ENCODE assay signal across 31 cellular contexts in genomic region chr20:51924509-51924908, GRCh38.
DNase-seq lines count a peak whose midpoint lies in the region; ATAC-seq, FAIRE-seq and TF ChIP-seq lines count a peak whose summit lies in the region.
"Had no signal": no experiment of that assay in that cellular context is flagged by ENCODE, and none has a peak within 500 bp of the region (broad histone marks: within the 10 kb centered on the region; RNA-seq: fewer than 3 reads in every experiment).

No MANE protein-coding gene starts in this region.

- H3K79me2 ChIP-seq in HepG2 (ENCODE audit: insufficient read depth, low read length) (no peaks in the 10 kb centered on the region), K562 (ENCODE audit: control insufficient read depth, insufficient read depth, low read length) (no peaks in the 10 kb centered on the region)

- TF ChIP-seq EP300 in HepG2 (IDR thresholded peaks at IDR 0.05; ENCODE audit: low read depth in 2 of 2, low read length in 2 of 2) = no peak
- no peak for TF ChIP-seq EP300 in HepG2 (CRISPR knock-in tag; IDR thresholded peaks at IDR 0.05; ENCODE audit: borderline replicate concordance)
- no peak for TF ChIP-seq EP300 in K562 (IDR thresholded peaks at IDR 0.05; ENCODE audit: low read length)

- no peaks in the 10 kb centered on the region for H4K20me1 ChIP-seq in HepG2 (ENCODE audit: insufficient read depth, low read length)
- no peaks in the 10 kb centered on the region for H4K20me1 ChIP-seq in K562 (replicated peaks; ENCODE audit: control insufficient read depth, insufficient read depth, low read length)
- H4K20me1 ChIP-seq: BLaER1; BLaER1 treated with 17β-estradiol and CSF1 and Interleukin-3, amounts not matched to agents 10 nM and 100 nM had no signal

- CTCF ChIA-PET in HepG2 (lab: Yijun Ruan, JAX; ENCODE audit: low intra/inter-chr PET ratio, low total read pairs) (no interaction called here), K562 (lab: Yijun Ruan, JAX; ENCODE audit: low intra/inter-chr PET ratio) (no interaction called here)

- H2AFZ ChIP-seq in HepG2 (ENCODE audit: low read length) = no peak overlapping the region
- no peak overlapping the region for H2AFZ ChIP-seq in K562 (ENCODE audit: low read depth, low read length)

- H3K9me1 ChIP-seq in K562 (ENCODE audit: control insufficient read depth, insufficient read depth, low read length) = no peaks in the 10 kb centered on the region

- H3K27me3 ChIP-seq in HepG2 (ENCODE audit: control insufficient read depth in 1 of 2, insufficient read depth in 2 of 2, low read length in 2 of 2) = no peaks in the 10 kb centered on the region
- H3K27me3 ChIP-seq in right lobe of liver = no peaks in the 10 kb centered on the region
- peaks cover 11 to 16% of the 10 kb centered on the region in 2 experiments; a peak in 3 of 5 replicates for H3K27me3 ChIP-seq in K562 (ENCODE audit: control insufficient read depth in 2 of 2, insufficient read depth in 2 of 2, low read length in 2 of 2)
- H3K27me3 ChIP-seq: BE2C; BLaER1; BLaER1 treated with 17β-estradiol and CSF1 and Interleukin-3, amounts not matched to agents 10 nM and 100 nM had no signal

- WGBS in HepG2 (ENCODE audit: low lambda C conversion rate) = 48% methylated on average over 3 of the region's 3 CpGs
- WGBS in right lobe of liver (ENCODE audit: insufficient coverage, low coverage, low lambda C conversion rate, missing lambda C conversion rate) = 88% methylated on average over 3 of the region's 3 CpGs
- WGBS in K562 (ENCODE audit: insufficient coverage, low coverage, missing lambda C conversion rate) = 0% methylated on average over 3 of the region's 3 CpGs

- no peak for FAIRE-seq in HepG2 (lab: Jason Lieb, UNC)
- no peak for FAIRE-seq in K562 (lab: Jason Lieb, UNC)
- FAIRE-seq: A204.1, A549, D721Med had no signal

- DNase-seq in HepG2 (ENCODE audit: low spot score) (no peak), right lobe of liver (no peak), K562 (ENCODE audit: extremely low read depth in 1 of 4, low spot score in 3 of 4) (no peak)
- DNase-seq: 8988T; ACHN; AML-193; BE2C; C1 segment of cervical spinal cord; Caco-2; Calu3; CD4-positive, alpha-beta memory T cell; CD4-positive, alpha-beta T cell; CD4-positive, CD25-positive, alpha-beta regulatory T cell; CD8-positive, alpha-beta memory T cell; CD8-positive, alpha-beta T cell; COR-L47; DMS 273 treated with DMSO at 0.1 percent for 48 hours; DMS153; DMS53; DMS79; DMS79 treated with DMSO at 0.1 percent for 48 hours; DND-41; EL had no signal

- intact Hi-C loops in HepG2 (cut with micrococcal nuclease; ENCODE audit: unreplicated experiment) (no loop called here), right lobe of liver (cut with DNase I) (no loop called here), K562 (cut with micrococcal nuclease) (no loop called here)

- H3K9ac ChIP-seq in HepG2 (ENCODE audit: insufficient read depth, low read depth, low read length) = no peak overlapping the region
- H3K9ac ChIP-seq in K562 (ENCODE audit: insufficient read depth in 1 of 2, low read depth in 2 of 2, low read length in 2 of 2) = no peak overlapping the region
- H3K9ac ChIP-seq: BLaER1; BLaER1 treated with 17β-estradiol and CSF1 and Interleukin-3, amounts not matched to agents 10 nM and 100 nM had no signal

- H3K4me1 ChIP-seq in HepG2 (ENCODE audit: insufficient read depth, low read length) (no peaks in the 10 kb centered on the region), right lobe of liver (no peaks in the 10 kb centered on the region), K562 (replicated peaks in 1 of 2; ENCODE audit: control insufficient read depth in 2 of 2, insufficient read depth in 2 of 2, low read length in 2 of 2) (no peaks in the 10 kb centered on the region)
- H3K4me1 ChIP-seq: A549, BE2C had no signal

- H3K9me3 ChIP-seq in HepG2 (ENCODE audit: low read length) = no peaks in the 10 kb centered on the region
- no peaks in the 10 kb centered on the region for H3K9me3 ChIP-seq in right lobe of liver
- H3K9me3 ChIP-seq in K562 (replicated peaks; ENCODE audit: control insufficient read depth, insufficient read depth, low read depth, low read length) = no peaks in the 10 kb centered on the region
- H3K9me3 ChIP-seq: A549, BE2C, BLaER1, Caco-2 had no signal

- no peak overlapping the region for H3K27ac ChIP-seq in HepG2 (ENCODE audit: extremely low read length, insufficient read depth, low read length)
- H3K27ac ChIP-seq in right lobe of liver = no peak overlapping the region
- H3K27ac ChIP-seq in K562 (ENCODE audit: extremely low read depth, low read depth, low read length) = no peak overlapping the region
- H3K27ac ChIP-seq: 22Rv1; A549; BLaER1; BLaER1 treated with 17β-estradiol and CSF1 and Interleukin-3, amounts not matched to agents 10 nM and 100 nM; C4-2B had no signal

- no peak overlapping the region for H3K4me2 ChIP-seq in HepG2 (ENCODE audit: low read depth, low read length)
- H3K4me2 ChIP-seq in K562 (ENCODE audit: insufficient read depth, low read length) = no peak overlapping the region
- H3K4me2 ChIP-seq: A549; BLaER1; BLaER1 treated with 17β-estradiol and CSF1 and Interleukin-3, amounts not matched to agents 10 nM and 100 nM had no signal

- POLR2A ChIA-PET in HepG2 (lab: Yijun Ruan, JAX) = no interaction called here
- POLR2A ChIA-PET in K562 (lab: Yijun Ruan, JAX) = no interaction called here

- in situ Hi-C loops in HepG2 (cut with HindIII; ENCODE audit: extremely low pct_ligation_motif_present, low pct_unique_long_range_greater_than_20kb) (no loop called here), K562 (cut with MboI) (no loop called here)

- H3K36me3 ChIP-seq in HepG2 (replicated peaks in 1 of 2; ENCODE audit: control insufficient read depth in 1 of 2, insufficient read depth in 2 of 2, low read length in 2 of 2) (no peaks in the 10 kb centered on the region), right lobe of liver (no peaks in the 10 kb centered on the region), K562 (ENCODE audit: control insufficient read depth, insufficient read depth, low read length) (no peaks in the 10 kb centered on the region)
- H3K36me3 ChIP-seq: BE2C; BLaER1; BLaER1 treated with 17β-estradiol and CSF1 and Interleukin-3, amounts not matched to agents 10 nM and 100 nM had no signal

- no peak for TF ChIP-seq CTCF in HepG2 (CRISPR knock-in tag; IDR thresholded peaks at IDR 0.05)
- TF ChIP-seq CTCF in right lobe of liver (IDR thresholded peaks at IDR 0.05) = no peak
- TF ChIP-seq CTCF in K562 (IDR thresholded peaks at IDR 0.05 in 2 of 3, conservative IDR thresholded peaks at IDR 0.05 in 1 of 3; ENCODE audit: insufficient read depth in 2 of 3, low read depth in 1 of 3, low read length in 3 of 3) = no peak

- TF ChIP-seq RAD21 in HepG2 (CRISPR knock-in tag; IDR thresholded peaks at IDR 0.05) = no peak
- no peak for TF ChIP-seq RAD21 in K562 (CRISPR knock-in tag; conservative IDR thresholded peaks at IDR 0.05 in 1 of 2, IDR thresholded peaks at IDR 0.05 in 1 of 2)

- TF ChIP-seq POLR2A in HepG2 (IDR thresholded peaks at IDR 0.05; ENCODE audit: insufficient read depth in 1 of 2, low read depth in 2 of 2, low read length in 2 of 2) (no peak), right lobe of liver (IDR thresholded peaks at IDR 0.05) (no peak), K562 (conservative IDR thresholded peaks at IDR 0.05) (no peak)

- ATAC-seq in HepG2 (no peak), right lobe of liver (no peak), K562 (no peak), GM21423 (IDR thresholded peaks at IDR 0.05; ENCODE audit: unreplicated experiment) (no peak)
- ATAC-seq: A549; CD8-positive, alpha-beta T cell had no signal

- no peak overlapping the region for H3K4me3 ChIP-seq in HepG2 (replicated peaks in 1 of 3; ENCODE audit: insufficient read depth in 1 of 3, low read depth in 2 of 3, low read length in 3 of 3)
- no peak overlapping the region for H3K4me3 ChIP-seq in right lobe of liver
- H3K4me3 ChIP-seq in K562 = no peak overlapping the region
- H3K4me3 ChIP-seq: A549; BLaER1; BLaER1 treated with 17β-estradiol and CSF1 and Interleukin-3, amounts not matched to agents 10 nM and 100 nM had no signal

- BruUV-seq in HepG2 (replicated peaks; lab: Mats Ljungman, UMichigan) (no TSS peak), K562 (replicated peaks; lab: Mats Ljungman, UMichigan) (no TSS peak)

TF ChIP-seq in HepG2, 621 proteins besides CTCF, POLR2A, EP300 and RAD21:
- no peak for TF ChIP-seq ZBTB37 (CRISPR knock-in tag; IDR thresholded peaks at IDR 0.05)
- peak; percentile 84 for TF ChIP-seq ZNF629 (CRISPR knock-in tag; conservative IDR thresholded peaks at IDR 0.05)

TF ChIP-seq in K562, 482 proteins besides CTCF, POLR2A, EP300 and RAD21 (continues in another document):
- TF ChIP-seq RBM25 (IDR thresholded peaks at IDR 0.05; ENCODE audit: low read depth, low read length, severe bottlenecking) = peak; percentile 86
- TF ChIP-seq EHMT2 (IDR thresholded peaks at IDR 0.05) = no peak
- TF ChIP-seq ARID4B (CRISPR knock-in tag; IDR thresholded peaks at IDR 0.05) = no peak
